17 cellular contexts compared by ENCODE assay signal in genomic region chr12:42104784-42105183, GRCh38.
"Had no signal": no experiment of that assay in that cellular context is flagged by ENCODE, and none has a peak within 500 bp of the region (broad histone marks: within the 10 kb centered on the region; RNA-seq: fewer than 3 reads in every experiment).

No MANE protein-coding gene starts in this region.

- H3K4me1 ChIP-seq: body of pancreas, heart left ventricle, left ventricle myocardium inferior, parathyroid adenoma, testis, upper lobe of right lung had no signal

- H3K4me1 Mint-ChIP-seq: activated CD4-positive, alpha-beta T cell treated with anti-CD3 and anti-CD28 coated beads, Interleukin-2, amount 10 ng/mL, durations not matched to agents 24 days and 14 days; stimulated activated naive CD8-positive, alpha-beta T cell treated with anti-CD3 and anti-CD28 coated beads, Interleukin-15, amount 100 ng/mL, for 72 hours had no signal

- H3K9me3 ChIP-seq: body of pancreas, heart left ventricle, left ventricle myocardium inferior, testis, upper lobe of right lung had no signal

- H3K36me3 ChIP-seq: upper lobe of right lung had no signal

- ATAC-seq: body of pancreas; heart left ventricle; stimulated activated naive CD8-positive, alpha-beta T cell treated with anti-CD3 and anti-CD28 coated beads, Interleukin-15, amount 100 ng/mL, for 72 hours; upper lobe of right lung had no signal

- H3K4me3 Mint-ChIP-seq: activated B cell treated with CpG ODN at 0.5 μM for 24 hours; activated CD4-positive, alpha-beta T cell treated with anti-CD3 and anti-CD28 coated beads, Interleukin-2, amount 10 ng/mL, durations not matched to agents 24 days and 14 days; activated naive CD4-positive, alpha-beta T cell treated with anti-CD3 and anti-CD28 coated beads, Interleukin-2, amount 50 U/mL, for 24 hours; stimulated activated naive CD8-positive, alpha-beta T cell treated with anti-CD3 and anti-CD28 coated beads, Interleukin-15, amount 100 ng/mL, for 72 hours had no signal

- H3K27ac Mint-ChIP-seq: activated B cell treated with CpG ODN at 0.5 μM for 24 hours; activated CD4-positive, alpha-beta T cell treated with anti-CD3 and anti-CD28 coated beads, Interleukin-2, amount 10 ng/mL, durations not matched to agents 24 days and 14 days; stimulated activated naive CD8-positive, alpha-beta T cell treated with anti-CD3 and anti-CD28 coated beads, Interleukin-15, amount 100 ng/mL, for 72 hours had no signal

- H3K27me3 Mint-ChIP-seq: activated B cell treated with CpG ODN at 0.5 μM for 24 hours; activated CD4-positive, alpha-beta T cell treated with anti-CD3 and anti-CD28 coated beads, Interleukin-2, amount 10 ng/mL, durations not matched to agents 24 days and 14 days; activated naive CD4-positive, alpha-beta T cell treated with anti-CD3 and anti-CD28 coated beads, Interleukin-2, amount 50 U/mL, for 24 hours; stimulated activated naive CD8-positive, alpha-beta T cell treated with anti-CD3 and anti-CD28 coated beads, Interleukin-15, amount 100 ng/mL, for 72 hours had no signal

- H3K27me3 ChIP-seq: body of pancreas, heart left ventricle, testis, upper lobe of right lung had no signal

- H3K27ac ChIP-seq: body of pancreas, coronary artery, heart left ventricle, left ventricle myocardium inferior, parathyroid adenoma, testis, upper lobe of right lung had no signal

- H3K4me3 ChIP-seq: body of pancreas, coronary artery, heart left ventricle, left ventricle myocardium inferior, testis, upper lobe of right lung had no signal

- DNase-seq: activated B cell treated with CpG ODN at 0.5 μM for 24 hours; activated CD4-positive, alpha-beta T cell treated with anti-CD3 and anti-CD28 coated beads, Interleukin-2, amount 10 ng/mL, durations not matched to agents 24 days and 14 days; body of pancreas; central memory CD4-positive, alpha-beta T cell; effector CD4-positive, alpha-beta T cell; heart left ventricle; left ventricle myocardium inferior; mesendoderm; retina; stimulated activated CD4-positive, alpha-beta T cell treated with anti-CD3 and anti-CD28 coated beads, Interleukin-4, amount 100 ng/mL, for 1 hour; stimulated activated CD8-positive, alpha-beta memory T cell treated with anti-CD3 and anti-CD28 coated beads, Interleukin-4, amount 100 ng/mL, for 48 hours; stimulated activated naive CD8-positive, alpha-beta T cell treated with anti-CD3 and anti-CD28 coated beads, Interleukin-15, amount 100 ng/mL, for 72 hours; testis; upper lobe of right lung had no signal

- H3K9me3 Mint-ChIP-seq: activated B cell treated with CpG ODN at 0.5 μM for 24 hours; activated CD4-positive, alpha-beta T cell treated with anti-CD3 and anti-CD28 coated beads, Interleukin-2, amount 10 ng/mL, durations not matched to agents 24 days and 14 days; activated naive CD4-positive, alpha-beta T cell treated with anti-CD3 and anti-CD28 coated beads, Interleukin-2, amount 50 U/mL, for 24 hours; stimulated activated naive CD8-positive, alpha-beta T cell treated with anti-CD3 and anti-CD28 coated beads, Interleukin-15, amount 100 ng/mL, for 72 hours had no signal
